In genomic region chr18:76528477-76529432, GRCh38 we compare ENCODE assay signal across 8 cellular contexts. TPM values are rescaled to one million over a fixed set of nuclear protein-coding genes. Genes with fewer than 3 reads are reported as not detected.
A peak's percentile ranks its signal among the peaks of the same experiment; 100 is the strongest.
DNase-seq lines count a peak whose midpoint lies in the region; ATAC-seq and TF ChIP-seq lines count a peak whose summit lies in the region.

No MANE protein-coding gene starts in this region.

- DNase-seq in NCI-H2171 treated with DMSO at 0.1 percent for 48 hours (lab: John Stamatoyannopoulos, UW) = peak; percentile 1
- no peak for DNase-seq in NCI-H2171 (lab: John Stamatoyannopoulos, UW)
- DNase-seq in left ventricle myocardium inferior = no peak
- peak in 1 of 2 donors; percentile 26 for DNase-seq in gastrocnemius medialis
- no peak for DNase-seq in occipital lobe (lab: John Stamatoyannopoulos, UW)

- TF ChIP-seq CTCF in WI38 (IDR thresholded peaks at IDR 0.05; ENCODE audit: low read depth, low read length) = no peak
- no peak for TF ChIP-seq CTCF in left ventricle myocardium inferior (IDR thresholded peaks at IDR 0.05; ENCODE audit: borderline replicate concordance)
- no peak for TF ChIP-seq CTCF in gastrocnemius medialis (IDR thresholded peaks at IDR 0.05 in 4 of 5, conservative IDR thresholded peaks at IDR 0.05 in 1 of 5)

- peak; percentile 43 to 48 for ATAC-seq in gastrocnemius medialis
- no peak for ATAC-seq in GM19397 (IDR thresholded peaks at IDR 0.05; ENCODE audit: unreplicated experiment)

- intact Hi-C loops in left ventricle myocardium inferior (cut with micrococcal nuclease) = no loop called here
- intact Hi-C loops in gastrocnemius medialis (cut with DNase I; ENCODE audit: low total_unique reads) = loop anchor here (10.0 kb wide), 1 partner anchor 86 kb away; no protein-coding TSS in a partner anchor

- H3K9me3 ChIP-seq in HUES6 (ENCODE audit: control insufficient read depth, insufficient read depth, low read depth, low read length) = no peaks in the 10 kb centered on the region
- no peaks in the 10 kb centered on the region for H3K9me3 ChIP-seq in left ventricle myocardium inferior (replicated peaks)
- no peaks in the 10 kb centered on the region for H3K9me3 ChIP-seq in gastrocnemius medialis

- H3K27ac ChIP-seq in HUES6 (ENCODE audit: low read depth, low read length) (no peak overlapping the region), left ventricle myocardium inferior (replicated peaks) (peak overlapping the region; percentile 54), gastrocnemius medialis (peak overlapping the region; percentile 28 to 45 (median 43))

- H3K4me3 ChIP-seq in HUES6 (ENCODE audit: low read depth, low read length) (peak overlapping the region; percentile 45), WI38 (ENCODE audit: low read depth, low read length) (peak overlapping the region; percentile 44), left ventricle myocardium inferior (peak overlapping the region; percentile 58), gastrocnemius medialis (peak overlapping the region; percentile 28 to 46 (median 36))

- H3K36me3 ChIP-seq in HUES6 (ENCODE audit: control insufficient read depth, insufficient read depth, low read length) (no peaks in the 10 kb centered on the region), left ventricle myocardium inferior (no peaks in the 10 kb centered on the region), gastrocnemius medialis (no peaks in the 10 kb centered on the region)

- TF ChIP-seq POLR2A in gastrocnemius medialis (IDR thresholded peaks at IDR 0.05) = no peak

- no peaks in the 10 kb centered on the region for H3K27me3 ChIP-seq in HUES6 (ENCODE audit: control insufficient read depth, insufficient read depth, low read length)
- peaks cover 64% of the 10 kb centered on the region for H3K27me3 ChIP-seq in left ventricle myocardium inferior (ENCODE audit: low read depth)
- H3K27me3 ChIP-seq in gastrocnemius medialis = peaks cover 30 to 43% (median 34%) of the 10 kb centered on the region in 3 donors

- peaks cover 25% of the 10 kb centered on the region for H3K4me1 ChIP-seq in HUES6 (ENCODE audit: control insufficient read depth, insufficient read depth, low read length)
- H3K4me1 ChIP-seq in left ventricle myocardium inferior = peaks cover 8% of the 10 kb centered on the region
- peaks cover 0 to 9% of the 10 kb centered on the region in 2 donors for H3K4me1 ChIP-seq in gastrocnemius medialis

- in situ Hi-C loops in gastrocnemius medialis (cut with MboI; ENCODE audit: low sequenced_read_pairs in 4 of 4) = no loop called here

- peak overlapping the region; percentile 16 for H3K9ac ChIP-seq in HUES6 (ENCODE audit: low read length)

RNA-seq across cellular contexts. Expression of gene ZNF516, which starts 33.7 kb away (rescaled TPM):
- 11.5 TPM for total RNA-seq in left ventricle myocardium inferior
- total RNA-seq in gastrocnemius medialis = 10 to 100 TPM in 3 of 4 donors, 1 to 10 TPM in 1; 8.4 to 19.3 (median 12.4) TPM
- total RNA-seq in occipital lobe = 15.0 TPM
